Comparison of ENCODE assay signal across 28 cellular contexts in genomic region chr15:72162569-72162968, GRCh38. TPM values are rescaled to one million over a fixed set of nuclear protein-coding genes. Genes with fewer than 3 reads are reported as not detected.
"Had no signal": no experiment of that assay in that cellular context is flagged by ENCODE, and none has a peak within 500 bp of the region (broad histone marks: within the 10 kb centered on the region; RNA-seq: fewer than 3 reads in every experiment).

No MANE protein-coding gene starts in this region.

- ATAC-seq: activated CD4-positive, alpha-beta T cell treated with anti-CD3 and anti-CD28 coated beads for 36 hours; activated CD8-positive, alpha-beta memory T cell treated with anti-CD3 and anti-CD28 coated beads, Interleukin-2, amount 10 ng/mL, durations not matched to agents 7 days and 5 days; activated CD8-positive, alpha-beta T cell treated with anti-CD3 and anti-CD28 coated beads, Interleukin-2, amount 10 ng/mL, durations not matched to agents 7 days and 5 days; activated naive CD4-positive, alpha-beta T cell treated with anti-CD3 and anti-CD28 coated beads, Interleukin-2, amount 50 U/mL, for 72 hours; effector memory CD8-positive, alpha-beta T cell; esophagus mucosa; foreskin keratinocyte; heart left ventricle; psoas muscle; T-cell had no signal

- H3K36me3 Mint-ChIP-seq: activated CD8-positive, alpha-beta memory T cell treated with anti-CD3 and anti-CD28 coated beads, Interleukin-2, amount 10 ng/mL, durations not matched to agents 7 days and 5 days; activated naive CD4-positive, alpha-beta T cell treated with anti-CD3 and anti-CD28 coated beads, Interleukin-2, amount 50 U/mL, for 72 hours; immature natural killer cell; T-cell; type B pancreatic cell had no signal

- H3K9me3 ChIP-seq: colonic mucosa, heart left ventricle, left lung, psoas muscle had no signal

- H3K4me3 ChIP-seq: colonic mucosa, heart left ventricle, left lung, psoas muscle, smooth muscle cell had no signal

- H3K4me1 ChIP-seq: colonic mucosa, foreskin keratinocyte, heart left ventricle, parathyroid adenoma had no signal

- H3K9ac ChIP-seq: parathyroid adenoma had no signal

- H3K27ac ChIP-seq: colonic mucosa, foreskin keratinocyte, heart left ventricle, left lung, parathyroid adenoma, psoas muscle had no signal

- H2AFZ ChIP-seq: parathyroid adenoma had no signal

- H3K27ac Mint-ChIP-seq: activated CD4-positive, alpha-beta T cell treated with anti-CD3 and anti-CD28 coated beads for 36 hours; activated CD8-positive, alpha-beta memory T cell treated with anti-CD3 and anti-CD28 coated beads, Interleukin-2, amount 10 ng/mL, durations not matched to agents 7 days and 5 days; activated CD8-positive, alpha-beta T cell treated with anti-CD3 and anti-CD28 coated beads, Interleukin-2, amount 10 ng/mL, durations not matched to agents 7 days and 5 days; activated naive CD4-positive, alpha-beta T cell treated with anti-CD3 and anti-CD28 coated beads, Interleukin-2, amount 50 U/mL, for 72 hours; activated T-helper 2 cell treated with anti-CD3 and anti-CD28 coated beads, Interferon-gamma antibody, Interleukin-2, Interleukin-4, amounts not matched to agents 10 μg/mL and 5 μg/mL and 100 μg/mL, durations not matched to agents 14 hours and 24 hours and 36 hours; effector memory CD8-positive, alpha-beta T cell; immature natural killer cell; nephron; T-cell; T-helper 2 cell treated with Interferon-gamma antibody and Interleukin-4, amounts not matched to agents 5 μg/mL and 100 μg/mL, for 36 hours; type B pancreatic cell had no signal

- H3K36me3 ChIP-seq: colonic mucosa, heart left ventricle, left lung had no signal

- H3K4me3 Mint-ChIP-seq: activated CD4-positive, alpha-beta T cell treated with anti-CD3 and anti-CD28 coated beads for 36 hours; activated CD8-positive, alpha-beta memory T cell treated with anti-CD3 and anti-CD28 coated beads, Interleukin-2, amount 10 ng/mL, durations not matched to agents 7 days and 5 days; activated CD8-positive, alpha-beta T cell treated with anti-CD3 and anti-CD28 coated beads, Interleukin-2, amount 10 ng/mL, durations not matched to agents 7 days and 5 days; effector memory CD8-positive, alpha-beta T cell; immature natural killer cell; nephron; T-cell; T-helper 2 cell treated with Interferon-gamma antibody and Interleukin-4, amounts not matched to agents 5 μg/mL and 100 μg/mL, for 36 hours; type B pancreatic cell had no signal

- H3K9me3 Mint-ChIP-seq: activated naive CD4-positive, alpha-beta T cell treated with anti-CD3 and anti-CD28 coated beads, Interleukin-2, amount 50 U/mL, for 72 hours; activated T-helper 2 cell treated with anti-CD3 and anti-CD28 coated beads, Interferon-gamma antibody, Interleukin-2, Interleukin-4, amounts not matched to agents 10 μg/mL and 5 μg/mL and 100 μg/mL, durations not matched to agents 14 hours and 24 hours and 36 hours; effector memory CD8-positive, alpha-beta T cell; immature natural killer cell; nephron; T-cell; T-helper 2 cell treated with Interferon-gamma antibody and Interleukin-4, amounts not matched to agents 5 μg/mL and 100 μg/mL, for 36 hours; type B pancreatic cell had no signal

- DNase-seq: activated CD4-positive, alpha-beta T cell treated with anti-CD3 and anti-CD28 coated beads for 36 hours; activated CD4-positive, CD25-positive, alpha-beta regulatory T cell; activated CD8-positive, alpha-beta T cell treated with anti-CD3 and anti-CD28 coated beads, Interleukin-2, amount 10 ng/mL, durations not matched to agents 7 days and 5 days; activated T-cell treated with anti-CD3 and anti-CD28 coated beads, Interleukin-2, amount 50 U/mL, for 48 hours; colonic mucosa; effector memory CD8-positive, alpha-beta T cell; foreskin keratinocyte; heart left ventricle; immature natural killer cell; left lung; nucleus accumbens; psoas muscle; stimulated activated CD4-positive, alpha-beta T cell treated with anti-CD3 and anti-CD28 coated beads, Interleukin-15, amount 100 ng/mL, for 24 hours; stimulated activated CD4-positive, alpha-beta T cell treated with anti-CD3 and anti-CD28 coated beads, Interleukin-2, amount 100 ng/mL, for 24 hours; stimulated activated naive CD4-positive, alpha-beta T cell; T-cell had no signal

- H3K27me3 Mint-ChIP-seq: activated CD4-positive, alpha-beta T cell treated with anti-CD3 and anti-CD28 coated beads for 36 hours; activated CD8-positive, alpha-beta memory T cell treated with anti-CD3 and anti-CD28 coated beads, Interleukin-2, amount 10 ng/mL, durations not matched to agents 7 days and 5 days; type B pancreatic cell had no signal

- H3K79me2 ChIP-seq: parathyroid adenoma had no signal

- H3K4me1 Mint-ChIP-seq: activated CD4-positive, alpha-beta T cell treated with anti-CD3 and anti-CD28 coated beads for 36 hours; immature natural killer cell; T-cell had no signal

- H3K27me3 ChIP-seq: colonic mucosa, foreskin keratinocyte, heart left ventricle, left lung had no signal

- H3K4me2 ChIP-seq: smooth muscle cell had no signal

- FAIRE-seq: bronchial epithelial cell had no signal

RNA-seq across cellular contexts. Expression of gene GRAMD2A, which starts 35.0 kb away (rescaled TPM):
- total RNA-seq: activated CD8-positive, alpha-beta memory T cell treated with anti-CD3 and anti-CD28 coated beads, Interleukin-2, amount 10 ng/mL, durations not matched to agents 7 days and 5 days; activated naive CD4-positive, alpha-beta T cell treated with anti-CD3 and anti-CD28 coated beads, Interleukin-2, amount 50 U/mL, for 72 hours; activated T-helper 2 cell treated with anti-CD3 and anti-CD28 coated beads, Interferon-gamma antibody, Interleukin-2, Interleukin-4, amounts not matched to agents 10 μg/mL and 5 μg/mL and 100 μg/mL, durations not matched to agents 14 hours and 24 hours and 36 hours; lung microvascular endothelial cell; mesenteric fat pad; psoas muscle; T-cell had no signal
- polyA plus RNA-seq: immature natural killer cell had no signal
